In genomic region chr3:156981005-156981404, GRCh38 we compare ENCODE assay signal across 14 cellular contexts.
DNase-seq lines count a peak whose midpoint lies in the region; ATAC-seq, FAIRE-seq and TF ChIP-seq lines count a peak whose summit lies in the region.
"Had no signal": no experiment of that assay in that cellular context is flagged by ENCODE, and none has a peak within 500 bp of the region (broad histone marks: within the 10 kb centered on the region; RNA-seq: fewer than 3 reads in every experiment).

No MANE protein-coding gene starts in this region.

- H2AK5ac ChIP-seq in mesenchymal stem cell (ENCODE audit: low read length, severe bottlenecking) = no peak overlapping the region

- H4K91ac ChIP-seq in mesenchymal stem cell (ENCODE audit: low read length) = no peak overlapping the region

- H3K27ac Mint-ChIP-seq in MCF 10A (ENCODE audit: low read depth, unreplicated experiment) (no peak overlapping the region), GM23338 (no peak overlapping the region)
- H3K27ac Mint-ChIP-seq in activated CD8-positive, alpha-beta T cell treated with anti-CD3 and anti-CD28 coated beads for 36 hours = no peak overlapping the region
- H3K27ac Mint-ChIP-seq: CD4-positive, CD25-positive, alpha-beta regulatory T cell had no signal

- H3K4me2 ChIP-seq in K562 (ENCODE audit: insufficient read depth, low read length) (no peak overlapping the region), mesenchymal stem cell (ENCODE audit: low read length, poor library complexity, severe bottlenecking) (no peak overlapping the region), GM23338 (no peak overlapping the region)
- H3K4me2 ChIP-seq: BLaER1 treated with 17β-estradiol and CSF1 and Interleukin-3, amounts not matched to agents 10 nM and 100 nM had no signal

- no peaks in the 10 kb centered on the region for H3K9me3 Mint-ChIP-seq in MCF 10A (ENCODE audit: unreplicated experiment)
- no peaks in the 10 kb centered on the region for H3K9me3 Mint-ChIP-seq in GM23338
- no peaks in the 10 kb centered on the region for H3K9me3 Mint-ChIP-seq in activated CD8-positive, alpha-beta T cell treated with anti-CD3 and anti-CD28 coated beads for 36 hours

- no peak overlapping the region for H2BK120ac ChIP-seq in mesenchymal stem cell (ENCODE audit: low read depth, low read length)

- H3K79me2 ChIP-seq in K562 (ENCODE audit: control insufficient read depth, insufficient read depth, low read length) = no peaks in the 10 kb centered on the region
- no peaks in the 10 kb centered on the region for H3K79me2 ChIP-seq in GM23338 (replicated peaks; ENCODE audit: insufficient read depth)

- H3F3A ChIP-seq in GM23338 (replicated peaks; ENCODE audit: low read depth) = no peaks in the 10 kb centered on the region

- TF ChIP-seq EP300 in K562 (IDR thresholded peaks at IDR 0.05; ENCODE audit: low read length) = no peak

- H4K8ac ChIP-seq in mesenchymal stem cell (ENCODE audit: low read length) = no peak overlapping the region

- H3K9ac ChIP-seq in K562 (ENCODE audit: insufficient read depth in 1 of 2, low read depth in 2 of 2, low read length in 2 of 2) (no peak overlapping the region), mesenchymal stem cell (ENCODE audit: low read length) (no peak overlapping the region)
- H3K9ac ChIP-seq: BLaER1 treated with 17β-estradiol and CSF1 and Interleukin-3, amounts not matched to agents 10 nM and 100 nM had no signal

- TF ChIP-seq CTCF in MCF 10A (IDR thresholded peaks at IDR 0.05; ENCODE audit: unreplicated experiment) (no peak), breast epithelium (IDR thresholded peaks at IDR 0.05) (no peak), K562 (IDR thresholded peaks at IDR 0.05 in 2 of 3, conservative IDR thresholded peaks at IDR 0.05 in 1 of 3; ENCODE audit: insufficient read depth in 2 of 3, low read depth in 1 of 3, low read length in 3 of 3) (no peak), GM23338 (conservative IDR thresholded peaks at IDR 0.05; ENCODE audit: low read depth in 2 of 2) (no peak)
- no peak for TF ChIP-seq CTCF in activated CD8-positive, alpha-beta T cell treated with anti-CD3 and anti-CD28 coated beads for 36 hours (IDR thresholded peaks at IDR 0.05)

- BruUV-seq in MCF 10A (replicated peaks; lab: Mats Ljungman, UMichigan) (no TSS peak), K562 (replicated peaks; lab: Mats Ljungman, UMichigan) (no TSS peak)

- H3K27ac ChIP-seq in breast epithelium (no peak overlapping the region), K562 (ENCODE audit: extremely low read depth, low read depth, low read length) (no peak overlapping the region), mesenchymal stem cell (ENCODE audit: low read length, poor library complexity, severe bottlenecking) (no peak overlapping the region), GM23338 (ENCODE audit: low read depth) (no peak overlapping the region)
- H3K27ac ChIP-seq: 22Rv1 had no signal

- no peak overlapping the region for H2BK12ac ChIP-seq in mesenchymal stem cell (ENCODE audit: low read length in 2 of 2)

- H3K27me3 Mint-ChIP-seq in MCF 10A (ENCODE audit: insufficient read depth, unreplicated experiment) (no peaks in the 10 kb centered on the region), GM23338 (ENCODE audit: insufficient read depth, low read depth, poor library complexity) (no peaks in the 10 kb centered on the region)
- no peaks in the 10 kb centered on the region for H3K27me3 Mint-ChIP-seq in activated CD8-positive, alpha-beta T cell treated with anti-CD3 and anti-CD28 coated beads for 36 hours

- H3K27me3 ChIP-seq in breast epithelium (no peaks in the 10 kb centered on the region), K562 (ENCODE audit: control insufficient read depth in 2 of 2, insufficient read depth in 2 of 2, low read length in 2 of 2) (no peaks in the 10 kb centered on the region), mesenchymal stem cell (ENCODE audit: control insufficient read depth in 1 of 2, insufficient read depth in 1 of 2, low read length in 2 of 2) (no peaks in the 10 kb centered on the region), GM23338 (ENCODE audit: insufficient read depth) (no peaks in the 10 kb centered on the region)
- H3K27me3 ChIP-seq: BLaER1 treated with 17β-estradiol and CSF1 and Interleukin-3, amounts not matched to agents 10 nM and 100 nM had no signal

- H3K36me3 Mint-ChIP-seq in MCF 10A (ENCODE audit: insufficient read depth, unreplicated experiment) = no peaks in the 10 kb centered on the region
- no peaks in the 10 kb centered on the region for H3K36me3 Mint-ChIP-seq in GM23338 (ENCODE audit: low read depth)
- no peaks in the 10 kb centered on the region for H3K36me3 Mint-ChIP-seq in activated CD8-positive, alpha-beta T cell treated with anti-CD3 and anti-CD28 coated beads for 36 hours (ENCODE audit: low read depth)
- H3K36me3 Mint-ChIP-seq: CD4-positive, CD25-positive, alpha-beta regulatory T cell had no signal

- in situ Hi-C loops in K562 (cut with MboI) = no loop called here

- H3K79me1 ChIP-seq in mesenchymal stem cell (replicated peaks; ENCODE audit: low read length, poor library complexity, severe bottlenecking) = no peaks in the 10 kb centered on the region

- H3K4me1 ChIP-seq in breast epithelium (no peaks in the 10 kb centered on the region), K562 (replicated peaks in 1 of 2; ENCODE audit: control insufficient read depth in 2 of 2, insufficient read depth in 2 of 2, low read length in 2 of 2) (no peaks in the 10 kb centered on the region), mesenchymal stem cell (ENCODE audit: control insufficient read depth, insufficient read depth, low read depth, low read length) (no peaks in the 10 kb centered on the region), GM23338 (ENCODE audit: insufficient read depth) (no peaks in the 10 kb centered on the region)

- FAIRE-seq in GM12892 (lab: Jason Lieb, UNC) (peak; percentile 54), K562 (lab: Jason Lieb, UNC) (no peak)
- FAIRE-seq: G401.6 had no signal

- no peaks in the 10 kb centered on the region for H3K9me1 ChIP-seq in K562 (ENCODE audit: control insufficient read depth, insufficient read depth, low read length)

- H2BK15ac ChIP-seq in mesenchymal stem cell (ENCODE audit: low read depth, poor library complexity, severe bottlenecking) = no peak overlapping the region

- DNase-seq in MCF 10A (ENCODE audit: unreplicated experiment) (peak; percentile 1), breast epithelium (ENCODE audit: low spot score in 2 of 2) (no peak), GM12892 (ENCODE audit: insufficient read length) (no peak), K562 (ENCODE audit: extremely low read depth in 1 of 4, low spot score in 3 of 4) (no peak), mesenchymal stem cell (peak; percentile 7), GM23338 (ENCODE audit: low spot score) (no peak)
- no peak for DNase-seq in activated CD8-positive, alpha-beta T cell treated with anti-CD3 and anti-CD28 coated beads for 36 hours
- no peak for DNase-seq in activated CD4-positive, alpha-beta T cell treated with anti-CD3 and anti-CD28 coated beads, Interleukin-2, amount 50 U/mL, for 1 hour
- DNase-seq: CD4-positive, CD25-positive, alpha-beta regulatory T cell; DMS53 had no signal

- ATAC-seq in K562 (no peak), GM23338 (no peak)
- ATAC-seq in activated CD8-positive, alpha-beta T cell treated with anti-CD3 and anti-CD28 coated beads for 36 hours = no peak
- ATAC-seq: HCT116 had no signal

- H3K4ac ChIP-seq in mesenchymal stem cell (ENCODE audit: low read depth in 1 of 2, low read length in 2 of 2) = no peak overlapping the region

- no peak overlapping the region for H3K23ac ChIP-seq in mesenchymal stem cell (ENCODE audit: low read length in 2 of 2)

- no peak for TF ChIP-seq RAD21 in K562 (CRISPR knock-in tag; conservative IDR thresholded peaks at IDR 0.05 in 1 of 2, IDR thresholded peaks at IDR 0.05 in 1 of 2)

- intact Hi-C loops in MCF 10A (cut with micrococcal nuclease) (no loop called here), breast epithelium (cut with DNase I; ENCODE audit: low total_unique reads) (no loop called here), K562 (cut with micrococcal nuclease) (loop anchor here (10.0 kb wide), 1 partner anchor 154 kb away; no protein-coding TSS in a partner anchor)
- intact Hi-C loops in activated CD8-positive, alpha-beta T cell treated with anti-CD3 and anti-CD28 coated beads for 36 hours (cut with micrococcal nuclease) = no loop called here

- no peak overlapping the region for H2BK5ac ChIP-seq in mesenchymal stem cell (ENCODE audit: low read depth, low read length, poor library complexity, severe bottlenecking)

- CTCF ChIA-PET in MCF 10A (lab: Yijun Ruan, JAX) (no interaction called here), K562 (lab: Yijun Ruan, JAX; ENCODE audit: low intra/inter-chr PET ratio) (no interaction called here)
- CTCF ChIA-PET in activated CD8-positive, alpha-beta T cell treated with anti-CD3 and anti-CD28 coated beads for 36 hours (lab: Charles Lee) = no interaction called here

- H4K20me1 ChIP-seq in K562 (replicated peaks; ENCODE audit: control insufficient read depth, insufficient read depth, low read length) (no peaks in the 10 kb centered on the region), GM23338 (replicated peaks; ENCODE audit: insufficient read depth) (no peaks in the 10 kb centered on the region)
- H4K20me1 ChIP-seq: BLaER1 treated with 17β-estradiol and CSF1 and Interleukin-3, amounts not matched to agents 10 nM and 100 nM had no signal

- H3K36me3 ChIP-seq in breast epithelium = no peaks in the 10 kb centered on the region
- H3K36me3 ChIP-seq in K562 (ENCODE audit: control insufficient read depth, insufficient read depth, low read length) = no peaks in the 10 kb centered on the region
- H3K36me3 ChIP-seq in mesenchymal stem cell (ENCODE audit: control insufficient read depth in 1 of 2, insufficient read depth in 2 of 2, low read depth in 1 of 2, low read length in 2 of 2) = no peaks in the 10 kb centered on the region
- H3K36me3 ChIP-seq in GM23338 (ENCODE audit: insufficient read depth) = no peaks in the 10 kb centered on the region
- H3K36me3 ChIP-seq: BLaER1 treated with 17β-estradiol and CSF1 and Interleukin-3, amounts not matched to agents 10 nM and 100 nM had no signal

- H3K4me1 Mint-ChIP-seq in MCF 10A (ENCODE audit: insufficient read depth, unreplicated experiment) (no peaks in the 10 kb centered on the region), GM23338 (peaks cover 5% of the 10 kb centered on the region; the same call in 2 of the 3 replicates)
- peaks cover 12% of the 10 kb centered on the region for H3K4me1 Mint-ChIP-seq in activated CD8-positive, alpha-beta T cell treated with anti-CD3 and anti-CD28 coated beads for 36 hours (ENCODE audit: low read depth)

- H3K14ac ChIP-seq in mesenchymal stem cell (ENCODE audit: low read length in 2 of 2) = no peak overlapping the region

- no peak overlapping the region for H3K4me3 Mint-ChIP-seq in MCF 10A (ENCODE audit: unreplicated experiment)
- H3K4me3 Mint-ChIP-seq in GM23338 = no peak overlapping the region
- H3K4me3 Mint-ChIP-seq in activated CD8-positive, alpha-beta T cell treated with anti-CD3 and anti-CD28 coated beads for 36 hours = no peak overlapping the region
- H3K4me3 Mint-ChIP-seq: CD4-positive, CD25-positive, alpha-beta regulatory T cell had no signal

- POLR2A ChIA-PET in MCF 10A (lab: Yijun Ruan, JAX) = no interaction called here
- POLR2A ChIA-PET in K562 (lab: Yijun Ruan, JAX) = no interaction called here
- POLR2A ChIA-PET in activated CD8-positive, alpha-beta T cell treated with anti-CD3 and anti-CD28 coated beads for 36 hours (lab: Charles Lee) = no interaction called here

- H3K18ac ChIP-seq in mesenchymal stem cell (ENCODE audit: low read depth in 1 of 2, low read length in 2 of 2) = no peak overlapping the region

- H3K4me3 ChIP-seq in breast epithelium = no peak overlapping the region
- no peak overlapping the region for H3K4me3 ChIP-seq in K562
- no peak overlapping the region for H3K4me3 ChIP-seq in mesenchymal stem cell (ENCODE audit: insufficient read depth in 1 of 2, low read depth in 1 of 2, low read length in 2 of 2)
- H3K4me3 ChIP-seq in GM23338 = no peak overlapping the region
- H3K4me3 ChIP-seq: BLaER1 treated with 17β-estradiol and CSF1 and Interleukin-3, amounts not matched to agents 10 nM and 100 nM had no signal

- no peaks in the 10 kb centered on the region for H3K9me2 ChIP-seq in GM23338 (ENCODE audit: insufficient read depth)

- WGBS in K562 (ENCODE audit: insufficient coverage, low coverage, missing lambda C conversion rate) = 18% methylated on average over 3 of the region's 3 CpGs
- WGBS in mesenchymal stem cell = 92% methylated on average over 3 of the region's 3 CpGs

- TF ChIP-seq POLR2A in breast epithelium (IDR thresholded peaks at IDR 0.05) (no peak), GM12892 (IDR thresholded peaks at IDR 0.05; ENCODE audit: low read depth, low read length) (no peak), K562 (conservative IDR thresholded peaks at IDR 0.05) (no peak)

- H2AFZ ChIP-seq in K562 (ENCODE audit: low read depth, low read length) = no peak overlapping the region
- no peak overlapping the region for H2AFZ ChIP-seq in mesenchymal stem cell (ENCODE audit: low read depth, low read length)
- H2AFZ ChIP-seq in GM23338 = no peak overlapping the region

- no peaks in the 10 kb centered on the region for H3K9me3 ChIP-seq in breast epithelium
- no peaks in the 10 kb centered on the region for H3K9me3 ChIP-seq in K562 (replicated peaks; ENCODE audit: control insufficient read depth, insufficient read depth, low read depth, low read length)
- no peaks in the 10 kb centered on the region for H3K9me3 ChIP-seq in mesenchymal stem cell (ENCODE audit: control insufficient read depth, low read length)
- H3K9me3 ChIP-seq: BLaER1 treated with 17β-estradiol and CSF1 and Interleukin-3, amounts not matched to agents 10 nM and 100 nM had no signal

Comparison
In these comparisons a context has a peak if more than half of its experiments do, and no peak if none do; other contexts are left out.
1. DNase-seq: peak in MCF 10A (single experiment) and mesenchymal stem cell (single experiment); none in breast epithelium (0 of 2), GM12892 (single experiment), K562 (0 of 4), GM23338 (single experiment), activated CD8-positive, alpha-beta T cell treated with anti-CD3 and anti-CD28 coated beads for 36 hours (single experiment) and activated CD4-positive, alpha-beta T cell treated with anti-CD3 and anti-CD28 coated beads, Interleukin-2, amount 50 U/mL, for 1 hour (single experiment).